ENCODE assay signal across 8 cellular contexts in the genomic region with DNA sequence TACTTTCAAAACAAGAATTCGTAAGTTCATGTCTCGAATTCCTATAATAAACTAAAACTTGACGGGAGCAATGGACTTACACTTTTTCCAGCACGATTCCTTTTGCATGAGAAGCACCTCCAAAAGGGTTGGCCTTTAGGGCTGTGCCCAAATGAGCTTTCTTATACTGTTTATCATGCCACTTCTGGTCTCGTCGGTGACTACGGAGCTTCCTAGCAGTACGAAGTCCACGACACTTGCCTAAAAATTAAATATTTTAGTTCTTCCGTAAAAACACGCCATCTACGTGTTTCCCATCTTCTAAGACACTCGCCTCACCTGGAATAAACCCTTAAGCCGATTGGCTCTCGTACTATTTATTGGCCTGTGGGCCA. TPM values are rescaled to one million over a fixed set of nuclear protein-coding genes. Genes with fewer than 3 reads are reported as not detected.
A peak's percentile ranks its signal among the peaks of the same experiment; 100 is the strongest.
DNase-seq lines count a peak whose midpoint lies in the region; ATAC-seq, FAIRE-seq and TF ChIP-seq lines count a peak whose summit lies in the region.

No MANE protein-coding gene starts in this region.

- no peak overlapping the region for H2BK12ac ChIP-seq in H1 (ENCODE audit: low read depth, low read length)

- H3K4me3 Mint-ChIP-seq in nephron = peak overlapping the region; percentile 91 to 94 (median 94)

- POLR2A ChIA-PET in H1 (lab: Charles Lee; ENCODE audit: partially characterized antibody) = interaction anchor here (0.6 to 6.7 kb wide), 21 partner anchors 8 to 1194 kb away, joined by 3 to 120 read pairs (median 5); partner anchors contain the start of gene VCAN

- H4K91ac ChIP-seq in H1 (replicated peaks; ENCODE audit: insufficient read length, low read length) = peak overlapping the region; percentile 4

- H3K4me1 ChIP-seq in NT2/D1 (ENCODE audit: insufficient read depth, insufficient read length) = peaks cover 2% of the 10 kb centered on the region
- peaks cover 3 to 7% (median 7%) of the 10 kb centered on the region in 4 experiments; a peak in 6 of 7 replicates for H3K4me1 ChIP-seq in H1 (replicated peaks in 1 of 4; ENCODE audit: control insufficient read depth in 3 of 4, insufficient read depth in 4 of 4, low read length in 3 of 4)

- H3K79me2 ChIP-seq in H1 (ENCODE audit: control insufficient read depth in 1 of 2, insufficient read depth in 2 of 2, low read length in 2 of 2) = peaks cover 5 to 19% of the 10 kb centered on the region in 2 experiments; a peak in 3 of 4 replicates

- H3K14ac ChIP-seq in H1 (ENCODE audit: insufficient read length) = no peak overlapping the region

- no peak overlapping the region for H2AFZ ChIP-seq in H1 (ENCODE audit: low read length)

- H3K27ac Mint-ChIP-seq in nephron = peak overlapping the region; percentile 99 to 100 (median 99)

- H3K9ac ChIP-seq in NT2/D1 (ENCODE audit: insufficient read length, low read depth) (peak overlapping the region; percentile 95), H1 (replicated peaks in 1 of 4; ENCODE audit: extremely low read depth in 1 of 4, low read depth in 3 of 4, low read length in 3 of 4) (peak overlapping the region; percentile 97 to 99 (median 98))

- H3K79me1 ChIP-seq in H1 (ENCODE audit: low read depth, low read length) = no peaks in the 10 kb centered on the region; the same call in 1 of the 2 replicates

- H2AK5ac ChIP-seq in H1 (ENCODE audit: low read depth, low read length) = peak overlapping the region; percentile 58; the same call in 1 of the 2 replicates

- TF ChIP-seq RAD21 in H1 (IDR thresholded peaks at IDR 0.05 in 1 of 2, conservative IDR thresholded peaks at IDR 0.05 in 1 of 2; ENCODE audit: low read depth in 2 of 2, low read length in 2 of 2) = no peak

- H3K4ac ChIP-seq in H1 (replicated peaks; ENCODE audit: insufficient read length, low read depth, low read length) = peak overlapping the region; percentile 63

- peaks cover 48% of the 10 kb centered on the region for H3K36me3 Mint-ChIP-seq in nephron (ENCODE audit: low read depth)

- no peak overlapping the region for H2BK15ac ChIP-seq in H1 (ENCODE audit: low read length)

- no peak overlapping the region for H2BK20ac ChIP-seq in H1 (ENCODE audit: low read length)

- TF ChIP-seq CTCF in H1 (IDR thresholded peaks at IDR 0.05; ENCODE audit: control extremely low read depth in 1 of 3, insufficient read depth in 1 of 3, low read depth in 1 of 3, low read length in 3 of 3) (no peak), nephron (IDR thresholded peaks at IDR 0.05; ENCODE audit: unreplicated experiment in 3 of 3) (no peak)

- no peaks in the 10 kb centered on the region for H3K27me3 Mint-ChIP-seq in nephron (ENCODE audit: low read depth)

- H3K9me3 ChIP-seq in NT2/D1 (ENCODE audit: insufficient read depth, low read length) (no peaks in the 10 kb centered on the region), H1 (ENCODE audit: insufficient read depth in 2 of 2, low read depth in 1 of 2, low read length in 1 of 2) (no peaks in the 10 kb centered on the region)

- TF ChIP-seq EP300 in H1 (IDR thresholded peaks at IDR 0.05; ENCODE audit: borderline replicate concordance in 1 of 2, low read depth in 2 of 2, low read length in 2 of 2) = no peak

- H3K4me1 Mint-ChIP-seq in nephron = peaks cover 46% of the 10 kb centered on the region

- peaks cover 5% of the 10 kb centered on the region; the same call in 1 of the 2 replicates for H3K23me2 ChIP-seq in H1 (ENCODE audit: low read depth, low read length)

- peak overlapping the region; percentile 45 for H4K5ac ChIP-seq in H1 (ENCODE audit: insufficient read length, low read depth, low read length)

- peak overlapping the region; percentile 83 for H2BK120ac ChIP-seq in H1 (replicated peaks; ENCODE audit: low read depth, low read length)

- peak overlapping the region; percentile 42 for H3K18ac ChIP-seq in H1 (ENCODE audit: extremely low read depth, low read length)

- peak overlapping the region; percentile 82 for H3K56ac ChIP-seq in H1 (replicated peaks; ENCODE audit: insufficient read length, low read depth, low read length)

- CTCF ChIA-PET in H1 (lab: Charles Lee; ENCODE audit: partially characterized antibody) = no interaction called here

- H4K8ac ChIP-seq in H1 (ENCODE audit: extremely low read depth, insufficient read depth, low read length) = peak overlapping the region; percentile 60; the same call in 1 of the 2 replicates

- 3% methylated on average over 15 of the region's 15 CpGs; no CpG with 5 or more reads in 1 of the 2 experiments for WGBS in H1 (ENCODE audit: extremely low coverage in 1 of 2, insufficient coverage in 1 of 2, insufficient read length in 1 of 2, insufficient replicate concordance in 2 of 2, low coverage in 1 of 2, low lambda C conversion rate in 2 of 2, missing lambda C conversion rate in 1 of 2), 2 experiments

- H3K27ac ChIP-seq in H1 (ENCODE audit: low read depth, low read length) = peak overlapping the region; percentile 92

- no peaks in the 10 kb centered on the region for H4K20me1 ChIP-seq in H1 (replicated peaks in 1 of 2; ENCODE audit: control insufficient read depth in 1 of 2, insufficient read depth in 2 of 2, low read length in 2 of 2)

- H3K4me2 ChIP-seq in H1 (ENCODE audit: insufficient read depth in 1 of 2, low read depth in 2 of 2, low read length in 2 of 2) = peak overlapping the region; percentile 52 to 83

- H2BK5ac ChIP-seq in H1 (ENCODE audit: low read depth, low read length) = peak overlapping the region; percentile 92

- peak in 1 of 2 experiments; percentile 44; a peak in 2 of 3 replicates for TF ChIP-seq POLR2A in H1 (IDR thresholded peaks at IDR 0.05; ENCODE audit: control extremely low read depth in 1 of 2, low read depth in 2 of 2, low read length in 2 of 2)

- H3K4me3 ChIP-seq in NT2/D1 (ENCODE audit: insufficient read length, low read depth) (peak overlapping the region; percentile 92), H1 (ENCODE audit: extremely low read depth in 1 of 4, insufficient read depth in 2 of 4, low read depth in 3 of 4, low read length in 4 of 4) (peak overlapping the region; percentile 98 to 100 (median 99))

- H3K9me3 Mint-ChIP-seq in nephron = no peaks in the 10 kb centered on the region

- H3K36me3 ChIP-seq in NT2/D1 (ENCODE audit: insufficient read depth, insufficient read length, low read length) (peaks cover 39% of the 10 kb centered on the region), H1 (ENCODE audit: control insufficient read depth in 2 of 4, insufficient read depth in 4 of 4, low read length in 3 of 4) (peaks cover 15 to 36% (median 22%) of the 10 kb centered on the region in 4 experiments)

- DNase-seq in ELR (ENCODE audit: low read depth) (peak; percentile 23), NT2/D1 (ENCODE audit: low read depth, low spot score) (no peak), H1 (ENCODE audit: low read depth in 1 of 2, low spot score in 2 of 2) (no peak), NCI-H2029 (lab: John Stamatoyannopoulos, UW) (no peak), Ammon's horn (ENCODE audit: low spot score) (no peak)

- H3K27me3 ChIP-seq in NT2/D1 (ENCODE audit: insufficient read depth, insufficient read length) = no peaks in the 10 kb centered on the region
- H3K27me3 ChIP-seq in H1 (replicated peaks in 1 of 4; ENCODE audit: control insufficient read depth in 3 of 4, extremely low read depth in 1 of 4, insufficient read depth in 3 of 4, low read length in 3 of 4) = no peaks in the 10 kb centered on the region

- H3K23ac ChIP-seq in H1 (ENCODE audit: insufficient read length) = peak overlapping the region; percentile 9

- ATAC-seq in HG02588 (IDR thresholded peaks at IDR 0.05; ENCODE audit: unreplicated experiment) (no peak), HG03045 (IDR thresholded peaks at IDR 0.05; ENCODE audit: unreplicated experiment) (no peak)

- no peak for FAIRE-seq in H1 (lab: Jason Lieb, UNC)

TF ChIP-seq in H1, 55 proteins besides CTCF, POLR2A, EP300 and RAD21:
- no peak for TF ChIP-seq TEAD4 (IDR thresholded peaks at IDR 0.05; ENCODE audit: low read depth, low read length)
- TF ChIP-seq SP4 (IDR thresholded peaks at IDR 0.05; ENCODE audit: low read length) = no peak
- TF ChIP-seq RXRA (IDR thresholded peaks at IDR 0.05; ENCODE audit: insufficient read depth, low read depth, low read length) = no peak
- TF ChIP-seq TAF7 (optimal IDR thresholded peaks at IDR 0.05; ENCODE audit: borderline replicate concordance, low read depth, low read length) = no peak
- TF ChIP-seq EGR1 (IDR thresholded peaks at IDR 0.05; ENCODE audit: borderline replicate concordance, low read depth, low read length) = no peak
- TF ChIP-seq KDM4A (IDR thresholded peaks at IDR 0.05; ENCODE audit: low read depth, low read length, severe bottlenecking) = no peak
- TF ChIP-seq EZH2 (IDR thresholded peaks at IDR 0.05; ENCODE audit: low read depth, low read length, severe bottlenecking) = no peak
- TF ChIP-seq GABPA (IDR thresholded peaks at IDR 0.05; ENCODE audit: borderline replicate concordance, insufficient read depth, low read length) = no peak
- TF ChIP-seq BACH1 (IDR thresholded peaks at IDR 0.05; ENCODE audit: low read length) = no peak
- TF ChIP-seq SP2 (IDR thresholded peaks at IDR 0.05; ENCODE audit: low read length) = no peak
- TF ChIP-seq CHD1 (IDR thresholded peaks at IDR 0.05; ENCODE audit: low read depth, low read length) = no peak
TF ChIP-seq in H1: peak in this region for 0.

RNA-seq across cellular contexts. Expression of gene RPS23, which starts 0.6 kb away (rescaled TPM):
- total RNA-seq in H1 (2021; fragmentation: NEBNext Ultra II Directional; extraction: Animal tissue kit (Norgen Biotek cat#: 25700)) = 2,559 and 2,561 TPM in 2 replicates
- polyA plus RNA-seq in H1 (2011; rRNA removed) = 2,869 and 4,867 TPM in 2 replicates
- 6,096 TPM for polyA plus RNA-seq in H1 (2011; cell fraction: cytosol; rRNA removed)
- 1,659 TPM for polyA plus RNA-seq in H1 (2011; cell fraction: nucleus; rRNA removed)
- 4,061 to 6,536 TPM (median 5,485 TPM) in 4 replicates for polyA plus RNA-seq in H1 (2012, experiment 1 of 2)
- 4,122 TPM for polyA plus RNA-seq in H1 (2012, experiment 2 of 2)
- 3,517 TPM for polyA plus RNA-seq in H1 (2013, experiment 1 of 2)
- polyA plus RNA-seq in H1 (2013, experiment 2 of 2) = 3,428 TPM
- 1,403 and 1,559 TPM in 2 replicates for polyA minus RNA-seq in H1 (2011; rRNA and poly(A)+ RNA removed)
- 652 TPM for polyA minus RNA-seq in H1 (2011; cell fraction: cytosol; rRNA and poly(A)+ RNA removed)
- 457 TPM for polyA minus RNA-seq in H1 (2011; cell fraction: nucleus; rRNA and poly(A)+ RNA removed)
